ENCODE assay signal across 10 cellular contexts in genomic region chr7:117873933-117874530, GRCh38. TPM values are rescaled to one million over a fixed set of nuclear protein-coding genes. Genes with fewer than 3 reads are reported as not detected.
DNase-seq lines count a peak whose midpoint lies in the region; ATAC-seq and TF ChIP-seq lines count a peak whose summit lies in the region.
"Had no signal": no experiment of that assay in that cellular context is flagged by ENCODE, and none has a peak within 500 bp of the region (broad histone marks: within the 10 kb centered on the region; RNA-seq: fewer than 3 reads in every experiment).

No MANE protein-coding gene starts in this region.

- no peak for TF ChIP-seq EP300 in SK-N-SH (IDR thresholded peaks at IDR 0.05; ENCODE audit: borderline replicate concordance in 1 of 2, low read depth in 1 of 2, low read length in 1 of 2)

- H3K27ac ChIP-seq in SK-N-SH (ENCODE audit: low read depth in 2 of 2, low read length in 1 of 2), result no peak overlapping the region
- H3K27ac ChIP-seq in caudate nucleus (ENCODE audit: low read depth, low read length), result peak overlapping the region; percentile 96
- no peak overlapping the region for H3K27ac ChIP-seq in lower lobe of right lung
- H3K27ac ChIP-seq: 22Rv1 had no signal

- POLR2A ChIA-PET in SK-N-SH (lab: Yijun Ruan, JAX), result no interaction called here

- DNase-seq in SK-N-SH (no peak), caudate nucleus (lab: John Stamatoyannopoulos, UW) (no peak), lower lobe of right lung (no peak), superior temporal gyrus (ENCODE audit: extremely low spot score) (peak; percentile 76), NCI-H1092 (lab: John Stamatoyannopoulos, UW) (no peak), GM13976 (ENCODE audit: low spot score) (no peak)

- peak overlapping the region; percentile 58 for H2AFZ ChIP-seq in SK-N-SH (ENCODE audit: low read depth)

- TF ChIP-seq RAD21 in SK-N-SH (IDR thresholded peaks at IDR 0.05; ENCODE audit: low read length), result no peak

- no peaks in the 10 kb centered on the region for H3F3A ChIP-seq in SK-N-SH (replicated peaks; ENCODE audit: insufficient read depth)

- intact Hi-C loops in lower lobe of right lung (cut with DNase I), result no loop called here

- H3K4me1 ChIP-seq in SK-N-SH (ENCODE audit: control insufficient read depth in 1 of 2, insufficient read depth in 2 of 2, low read depth in 1 of 2, low read length in 1 of 2), result peaks cover 0 to 3% of the 10 kb centered on the region in 2 experiments; a peak in 1 of 4 replicates
- H3K4me1 ChIP-seq in lower lobe of right lung, result no peaks in the 10 kb centered on the region

- CTCF ChIA-PET in SK-N-SH (lab: Yijun Ruan, JAX), result interaction anchor here (1.0 kb wide), 1 partner anchor 11 kb away, joined by 3 read pairs; no protein-coding TSS in a partner anchor

- in situ Hi-C loops in GM13976 (cut with MboI; ENCODE audit: low sequenced_read_pairs, unreplicated experiment), result no loop called here

- ATAC-seq in SK-N-SH treated with all-trans-retinoic acid at 6 μM for 48 hours, result no peak
- ATAC-seq in lower lobe of right lung, result no peak
- ATAC-seq in HG03095 (IDR thresholded peaks at IDR 0.05; ENCODE audit: unreplicated experiment), result no peak

- peak overlapping the region; percentile 73; the same call in 1 of the 2 replicates for H3K4me2 ChIP-seq in SK-N-SH

- no peaks in the 10 kb centered on the region for H4K20me1 ChIP-seq in SK-N-SH (ENCODE audit: insufficient read depth)

- H3K9me2 ChIP-seq in SK-N-SH, result 0 out of 2 replicates have a peak, but pooled peaks cover 5% of the 10 kb centered on the region

- H3K36me3 ChIP-seq in SK-N-SH (replicated peaks in 1 of 2; ENCODE audit: control insufficient read depth in 1 of 2, insufficient read depth in 2 of 2, low read length in 1 of 2) (no peaks in the 10 kb centered on the region), lower lobe of right lung (no peaks in the 10 kb centered on the region)

- no peaks in the 10 kb centered on the region for H3K79me2 ChIP-seq in SK-N-SH (ENCODE audit: insufficient read depth)

- no peak overlapping the region for H3K9ac ChIP-seq in SK-N-SH

- H3K9me3 ChIP-seq in SK-N-SH (no peaks in the 10 kb centered on the region), lower lobe of right lung (no peaks in the 10 kb centered on the region)
- H3K9me3 ChIP-seq: mucosa of descending colon had no signal

- H3K27me3 ChIP-seq in SK-N-SH (ENCODE audit: insufficient read depth), result peaks cover 50% of the 10 kb centered on the region
- peaks cover 21% of the 10 kb centered on the region for H3K27me3 ChIP-seq in lower lobe of right lung (ENCODE audit: low read depth)

- H3K4me3 ChIP-seq in SK-N-SH (ENCODE audit: low read depth in 2 of 2, low read length in 1 of 2) (peak overlapping the region in 1 of 2 experiments; percentile 60; a peak in 1 of 4 replicates), lower lobe of right lung (peak overlapping the region; percentile 69)

- WGBS in SK-N-SH (ENCODE audit: low lambda C conversion rate), result 20% methylated on average over 10 of the region's 10 CpGs

- TF ChIP-seq CTCF in SK-N-SH (IDR thresholded peaks at IDR 0.05), result no peak
- no peak for TF ChIP-seq CTCF in lower lobe of right lung (IDR thresholded peaks at IDR 0.05)
- TF ChIP-seq CTCF in GM13976 (IDR thresholded peaks at IDR 0.05; ENCODE audit: borderline replicate concordance, control extremely low read depth, extremely low read depth, insufficient read depth, missing control alignments), result no peak

TF ChIP-seq in SK-N-SH, 30 proteins besides CTCF, POLR2A, EP300 and RAD21:
- TF ChIP-seq MXI1 (IDR thresholded peaks at IDR 0.05; ENCODE audit: low read depth, low read length) (no peak), EZH2phosphoT487 (IDR thresholded peaks at IDR 0.05; ENCODE audit: borderline replicate concordance, low read depth) (peak; percentile 73; the same call in 1 of the 2 replicates)

TF ChIP-seq in SK-N-SH treated with all-trans-retinoic acid at 6 μM for 48 hours, 23 proteins besides CTCF, POLR2A, EP300 and RAD21:
- TF ChIP-seq TCF4 (CRISPR knock-in tag; IDR thresholded peaks at IDR 0.05; ENCODE audit: borderline replicate concordance) (no peak), ARNTL (CRISPR knock-in tag; IDR thresholded peaks at IDR 0.05; ENCODE audit: borderline replicate concordance, low read depth) (no peak), CSRNP3 (CRISPR knock-in tag; IDR thresholded peaks at IDR 0.05) (no peak), CSDC2 (CRISPR knock-in tag; IDR thresholded peaks at IDR 0.05) (no peak), ZNF565 (CRISPR knock-in tag; conservative IDR thresholded peaks at IDR 0.05; ENCODE audit: low read depth) (no peak), ZFP3 (CRISPR knock-in tag; IDR thresholded peaks at IDR 0.05) (no peak), PPARA (CRISPR knock-in tag; IDR thresholded peaks at IDR 0.05; ENCODE audit: borderline replicate concordance) (no peak), GLIS3 (CRISPR knock-in tag; IDR thresholded peaks at IDR 0.05) (no peak), ZFP30 (CRISPR knock-in tag; IDR thresholded peaks at IDR 0.05) (no peak), TOX (CRISPR knock-in tag; IDR thresholded peaks at IDR 0.05; ENCODE audit: borderline replicate concordance) (no peak), POU6F1 (CRISPR knock-in tag; IDR thresholded peaks at IDR 0.05; ENCODE audit: borderline replicate concordance, low read depth) (no peak), ZNF70 (CRISPR knock-in tag; IDR thresholded peaks at IDR 0.05) (no peak), RARB (CRISPR knock-in tag; IDR thresholded peaks at IDR 0.05) (no peak)

RNA-seq across cellular contexts. Expression of gene CTTNBP2, which starts 0.8 kb away (rescaled TPM):
- polyA plus RNA-seq in SK-N-SH (2012; rRNA removed), result not detected in 2 replicates
- polyA plus RNA-seq in SK-N-SH (2012; cell fraction: cytosol; rRNA removed), result not detected in 2 replicates
- not detected in 2 replicates for polyA plus RNA-seq in SK-N-SH (2012; cell fraction: nucleus; rRNA removed)
- 6.6 TPM for total RNA-seq in lower lobe of right lung
